2 cellular contexts compared by ENCODE assay signal in the genomic region with DNA sequence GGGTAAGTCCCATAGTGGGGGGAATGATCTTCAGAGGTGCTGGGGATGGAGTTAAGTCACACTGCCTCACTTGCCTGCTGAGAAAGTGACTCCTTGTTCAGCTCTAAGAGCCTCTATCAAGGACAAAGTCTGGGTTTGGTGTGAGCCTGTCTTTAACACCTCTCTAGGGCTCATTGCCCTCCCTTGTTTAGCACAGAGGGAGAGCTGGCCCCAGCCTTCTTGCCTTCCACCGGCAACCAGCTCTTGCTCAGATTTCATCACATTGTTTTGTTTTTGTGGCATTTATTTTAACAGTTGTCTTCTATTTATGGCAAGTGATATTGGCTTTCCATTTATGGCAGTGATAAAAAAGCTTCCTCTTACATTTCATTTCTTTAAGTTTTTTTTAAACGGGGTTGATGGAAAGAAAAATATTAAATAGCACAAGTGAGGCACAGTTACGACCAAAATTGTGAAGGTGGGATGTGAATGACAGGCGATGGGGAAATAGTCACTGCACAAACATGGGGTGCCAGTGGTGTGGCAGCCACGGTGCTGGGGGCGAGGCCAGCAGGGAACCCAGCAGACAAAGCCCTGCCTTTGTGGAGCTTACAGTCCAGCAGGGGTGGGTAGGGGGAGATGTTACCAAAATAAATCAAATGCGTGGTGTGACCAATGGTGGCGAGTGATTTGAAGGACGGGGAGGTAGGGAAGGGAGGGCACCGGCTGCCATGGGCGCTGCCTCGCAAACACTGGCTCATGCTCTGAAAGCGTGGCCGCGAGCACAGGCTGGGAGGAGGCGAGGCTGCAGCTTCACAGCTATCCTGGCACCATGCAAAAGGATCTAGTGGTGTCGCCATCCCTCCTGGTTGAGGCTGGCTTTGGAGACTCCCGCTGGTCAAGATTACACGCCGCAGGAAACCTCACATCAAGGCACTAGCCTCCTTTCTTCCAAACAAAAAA.
TF ChIP-seq lines count a peak whose summit lies in the region.

No MANE protein-coding gene starts in this region.

TF ChIP-seq in A549, 52 proteins besides CTCF, POLR2A, EP300 and RAD21:
- TF ChIP-seq, protein P1, sequence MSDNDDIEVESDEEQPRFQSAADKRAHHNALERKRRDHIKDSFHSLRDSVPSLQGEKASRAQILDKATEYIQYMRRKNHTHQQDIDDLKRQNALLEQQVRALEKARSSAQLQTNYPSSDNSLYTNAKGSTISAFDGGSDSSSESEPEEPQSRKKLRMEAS (IDR thresholded peaks at IDR 0.05) = peak; percentile 36; the same call in 1 of the 2 replicates
- TF ChIP-seq MYC (IDR thresholded peaks at IDR 0.05; ENCODE audit: borderline replicate concordance, low read length) = no peak

TF ChIP-seq in H1, 55 proteins besides CTCF, POLR2A, EP300 and RAD21:
- TF ChIP-seq, protein P2, sequence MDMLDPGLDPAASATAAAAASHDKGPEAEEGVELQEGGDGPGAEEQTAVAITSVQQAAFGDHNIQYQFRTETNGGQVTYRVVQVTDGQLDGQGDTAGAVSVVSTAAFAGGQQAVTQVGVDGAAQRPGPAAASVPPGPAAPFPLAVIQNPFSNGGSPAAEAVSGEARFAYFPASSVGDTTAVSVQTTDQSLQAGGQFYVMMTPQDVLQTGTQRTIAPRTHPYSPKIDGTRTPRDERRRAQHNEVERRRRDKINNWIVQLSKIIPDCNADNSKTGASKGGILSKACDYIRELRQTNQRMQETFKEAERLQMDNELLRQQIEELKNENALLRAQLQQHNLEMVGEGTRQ (IDR thresholded peaks at IDR 0.05; ENCODE audit: low read length) = no peak
- TF ChIP-seq, protein P1 (IDR thresholded peaks at IDR 0.05) = peak; percentile 56; the same call in 1 of the 2 replicates
- TF ChIP-seq, protein P3, sequence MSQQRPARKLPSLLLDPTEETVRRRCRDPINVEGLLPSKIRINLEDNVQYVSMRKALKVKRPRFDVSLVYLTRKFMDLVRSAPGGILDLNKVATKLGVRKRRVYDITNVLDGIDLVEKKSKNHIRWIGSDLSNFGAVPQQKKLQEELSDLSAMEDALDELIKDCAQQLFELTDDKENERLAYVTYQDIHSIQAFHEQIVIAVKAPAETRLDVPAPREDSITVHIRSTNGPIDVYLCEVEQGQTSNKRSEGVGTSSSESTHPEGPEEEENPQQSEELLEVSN (IDR thresholded peaks at IDR 0.05) = peak; percentile 38; the same call in 1 of the 2 replicates
